Comparison of ENCODE assay signal across 8 cellular contexts in genomic region chr6:31701666-31702420, GRCh38. TPM values are rescaled to one million over a fixed set of nuclear protein-coding genes. Genes with fewer than 3 reads are reported as not detected.
DNase-seq lines count a peak whose midpoint lies in the region; ATAC-seq lines count a peak whose summit lies in the region.

No MANE protein-coding gene starts in this region.

- WGBS in aorta, 2 donors, result 14 to 15% methylated on average over 8 of the region's 8 CpGs

- peak overlapping the region; percentile 75 to 95 for H3K4me3 ChIP-seq in aorta (ENCODE audit: low read length in 2 of 2)

- peak overlapping the region; percentile 99 for H3K27ac Mint-ChIP-seq in central memory CD8-positive, alpha-beta T cell (ENCODE audit: low read depth)
- peak overlapping the region; percentile 97 for H3K27ac Mint-ChIP-seq in memory B cell

- no peak overlapping the region for H3K27ac ChIP-seq in aorta (ENCODE audit: low read depth in 1 of 2, low read length in 2 of 2)

- intact Hi-C loops in aorta (cut with DNase I), result no loop called here

- H3K27me3 ChIP-seq in aorta (ENCODE audit: control insufficient read depth in 1 of 2, insufficient read depth in 2 of 2, low read length in 1 of 2), result no peaks in the 10 kb centered on the region

- no peaks in the 10 kb centered on the region for H3K27me3 Mint-ChIP-seq in central memory CD8-positive, alpha-beta T cell
- H3K27me3 Mint-ChIP-seq in memory B cell, result no peaks in the 10 kb centered on the region

- H3K9me3 Mint-ChIP-seq in central memory CD8-positive, alpha-beta T cell, result no peaks in the 10 kb centered on the region
- no peaks in the 10 kb centered on the region for H3K9me3 Mint-ChIP-seq in memory B cell

- no peaks in the 10 kb centered on the region for H3K4me1 ChIP-seq in aorta (ENCODE audit: control insufficient read depth in 1 of 2, insufficient read depth in 2 of 2, low read length in 2 of 2)

- no peak for ATAC-seq in central memory CD8-positive, alpha-beta T cell (replicated peaks; ENCODE audit: extremely low read depth, poor library complexity, severe bottlenecking)
- ATAC-seq in memory B cell (ENCODE audit: low read depth) (no peak), aorta (ENCODE audit: low FRiP score) (no peak), HG03342 (IDR thresholded peaks at IDR 0.05; ENCODE audit: unreplicated experiment) (no peak)

- DNase-seq in ELR (ENCODE audit: low read depth), result peak; percentile 39
- peak; percentile 63 for DNase-seq in NCI-H2196 (lab: John Stamatoyannopoulos, UW; ENCODE audit: unreplicated experiment)
- no peak for DNase-seq in central memory CD8-positive, alpha-beta T cell (ENCODE audit: low spot score in 2 of 2)
- no peak for DNase-seq in memory B cell (ENCODE audit: low spot score in 2 of 2)
- no peak for DNase-seq in aorta
- no peak for DNase-seq in ureter (ENCODE audit: low spot score)
- DNase-seq in NCI-H526 (lab: John Stamatoyannopoulos, UW), result no peak

- peaks cover 27% of the 10 kb centered on the region for H3K36me3 Mint-ChIP-seq in central memory CD8-positive, alpha-beta T cell (ENCODE audit: insufficient read depth)
- peaks cover 5% of the 10 kb centered on the region for H3K36me3 Mint-ChIP-seq in memory B cell

- H3K9me3 ChIP-seq in aorta (ENCODE audit: control insufficient read depth, low read length), result no peaks in the 10 kb centered on the region

- H3K36me3 ChIP-seq in aorta (ENCODE audit: control insufficient read depth in 1 of 2, insufficient read depth in 2 of 2, low read length in 1 of 2), result no peaks in the 10 kb centered on the region

- peaks cover 38% of the 10 kb centered on the region for H3K4me1 Mint-ChIP-seq in central memory CD8-positive, alpha-beta T cell
- H3K4me1 Mint-ChIP-seq in memory B cell, result peaks cover 23% of the 10 kb centered on the region

- peak overlapping the region; percentile 96 for H3K4me3 Mint-ChIP-seq in central memory CD8-positive, alpha-beta T cell
- peak overlapping the region; percentile 99 for H3K4me3 Mint-ChIP-seq in memory B cell

RNA-seq across cellular contexts. Expression of gene ABHD16A, which starts 1.3 kb away (rescaled TPM):
- total RNA-seq in aorta (10 to 100 TPM; 41.8 to 48.1 TPM), ureter (44.5 TPM)
- 10 to 100 TPM; 12.9 to 50.1 TPM for polyA plus RNA-seq in aorta

RNA-seq across cellular contexts. Expression of gene LY6G6F, which starts 4.8 kb away (rescaled TPM):
- total RNA-seq in aorta (not detected), ureter (not detected)
- polyA plus RNA-seq in aorta, result not detected

RNA-seq across cellular contexts. Expression of gene LY6G6D, which starts 13.3 kb away (rescaled TPM):
- total RNA-seq in aorta (not detected), ureter (not detected)
- not detected for polyA plus RNA-seq in aorta

RNA-seq across cellular contexts. Expression of gene LY6G6C, which starts 19.7 kb away (rescaled TPM):
- total RNA-seq in aorta (not detected), ureter (not detected)
- not detected for polyA plus RNA-seq in aorta

RNA-seq across cellular contexts. Expression of gene LY6G5C, which starts 21.0 kb away (rescaled TPM):
- total RNA-seq in aorta (1 to 10 TPM; 1.2 to 3.3 TPM), ureter (3.0 TPM)
- 1 to 10 TPM; 3.3 to 5.9 TPM for polyA plus RNA-seq in aorta

Comparison
In these comparisons a context has a peak if more than half of its experiments do, and no peak if none do; other contexts are left out.
1. DNase-seq: peak in ELR (single experiment) and NCI-H2196 (single experiment); none in central memory CD8-positive, alpha-beta T cell (0 of 2), memory B cell (0 of 2), aorta (0 of 2), ureter (single experiment) and NCI-H526 (0 of 2).